Comparison of ENCODE assay signal across 1 cellular context in the genomic region with DNA sequence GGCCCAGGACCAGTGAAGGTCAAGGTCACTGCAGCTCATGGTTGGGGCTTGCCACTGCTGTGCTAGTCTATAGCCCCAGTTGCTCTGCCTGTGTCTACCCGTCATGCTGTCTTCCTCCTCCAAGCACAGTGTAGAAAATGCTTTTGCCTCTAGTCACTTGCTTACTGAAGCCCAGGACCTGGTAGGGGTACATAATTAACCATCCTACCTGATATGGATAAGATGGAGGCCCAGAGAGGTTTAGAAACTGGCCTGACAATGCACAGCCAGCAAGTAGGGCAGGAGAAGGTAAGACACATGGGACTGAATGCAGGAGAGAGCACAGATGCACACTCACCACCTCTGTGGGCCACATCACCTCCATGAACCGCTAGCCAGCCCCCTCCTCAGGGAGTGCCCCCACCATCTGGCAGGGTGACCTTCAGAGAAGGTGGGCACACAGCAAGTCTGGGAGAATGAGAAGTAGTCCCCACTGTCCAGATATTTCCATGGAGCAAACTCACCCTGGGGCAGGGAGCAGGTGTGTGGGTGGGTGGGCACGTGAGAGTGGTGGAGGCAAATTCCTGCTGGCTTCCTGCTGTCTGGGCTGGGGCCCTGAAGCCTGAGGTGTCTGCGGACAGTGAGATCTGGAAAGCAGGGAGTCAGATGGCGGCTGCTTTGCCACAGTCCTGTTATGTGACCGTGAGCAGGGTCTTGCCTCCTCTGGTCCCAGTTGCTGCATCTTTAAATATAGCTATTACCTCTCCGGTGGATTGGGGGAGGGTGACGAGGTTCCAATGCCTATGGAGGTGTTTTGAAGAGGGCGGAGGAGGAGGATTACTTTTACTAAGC.
A peak's percentile ranks its signal among the peaks of the same experiment; 100 is the strongest.
TF ChIP-seq lines count a peak whose summit lies in the region.

No MANE protein-coding gene starts in this region.

TF ChIP-seq in HepG2, 621 proteins besides CTCF, POLR2A, EP300 and RAD21 (continued from another document):
- TF ChIP-seq, protein P1, sequence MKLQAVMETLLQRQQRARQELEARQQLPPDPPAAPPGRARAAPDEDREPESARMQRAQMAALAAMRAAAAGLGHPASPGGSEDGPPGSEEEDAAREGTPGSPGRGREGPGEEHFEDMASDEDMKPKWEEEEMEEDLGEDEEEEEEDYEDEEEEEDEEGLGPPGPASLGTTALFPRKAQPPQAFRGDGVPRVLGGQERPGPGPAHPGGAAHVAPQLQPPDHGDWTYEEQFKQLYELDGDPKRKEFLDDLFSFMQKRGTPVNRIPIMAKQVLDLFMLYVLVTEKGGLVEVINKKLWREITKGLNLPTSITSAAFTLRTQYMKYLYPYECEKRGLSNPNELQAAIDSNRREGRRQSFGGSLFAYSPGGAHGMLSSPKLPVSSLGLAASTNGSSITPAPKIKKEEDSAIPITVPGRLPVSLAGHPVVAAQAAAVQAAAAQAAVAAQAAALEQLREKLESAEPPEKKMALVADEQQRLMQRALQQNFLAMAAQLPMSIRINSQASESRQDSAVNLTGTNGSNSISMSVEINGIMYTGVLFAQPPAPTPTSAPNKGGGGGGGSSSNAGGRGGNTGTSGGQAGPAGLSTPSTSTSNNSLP (IDR thresholded peaks at IDR 0.05; ENCODE audit: low read depth, low read length), result no peak; the same call in 1 of the 2 replicates
- TF ChIP-seq TAF1 (CRISPR knock-in tag; IDR thresholded peaks at IDR 0.05), result peak; percentile 46; the same call in 1 of the 2 replicates
- TF ChIP-seq IRF2 (CRISPR knock-in tag; IDR thresholded peaks at IDR 0.05), result peak; percentile 83
- TF ChIP-seq ZFP36L1 (CRISPR knock-in tag; IDR thresholded peaks at IDR 0.05), result no peak; the same call in none of the 2 replicates
- TF ChIP-seq SKI (IDR thresholded peaks at IDR 0.05; ENCODE audit: partially characterized antibody), result peak; percentile 98
- 0 out of 2 replicates have a peak, but pooled peaks have one; percentile 11 for TF ChIP-seq ZNF567 (CRISPR knock-in tag; IDR thresholded peaks at IDR 0.05; ENCODE audit: borderline replicate concordance)
- no peak for TF ChIP-seq SNAI1 (CRISPR knock-in tag; IDR thresholded peaks at IDR 0.05; ENCODE audit: borderline replicate concordance)
- TF ChIP-seq ZNF446 (CRISPR knock-in tag; IDR thresholded peaks at IDR 0.05), result no peak
- no peak; the same call in 1 of the 2 replicates for TF ChIP-seq SMAD3 (CRISPR knock-in tag; IDR thresholded peaks at IDR 0.05)
- TF ChIP-seq ZNF691 (CRISPR knock-in tag; IDR thresholded peaks at IDR 0.05; ENCODE audit: borderline replicate concordance, low read depth), result peak; percentile 79; the same call in 1 of the 2 replicates
- no peak; the same call in 1 of the 2 replicates for TF ChIP-seq MAZ (IDR thresholded peaks at IDR 0.05; ENCODE audit: borderline replicate concordance, low read depth, low read length)
- TF ChIP-seq MAZ (CRISPR knock-in tag; IDR thresholded peaks at IDR 0.05; ENCODE audit: low read depth), result 0 out of 2 replicates have a peak, but pooled peaks have one; percentile 4
- TF ChIP-seq SRSF4 (IDR thresholded peaks at IDR 0.05; ENCODE audit: low read depth, low read length, poor library complexity, severe bottlenecking), result no peak
- TF ChIP-seq KDM1A (CRISPR knock-in tag; IDR thresholded peaks at IDR 0.05), result peak; percentile 87; the same call in 1 of the 2 replicates
- 0 out of 2 replicates have a peak, but pooled peaks have one; percentile 85 for TF ChIP-seq SNAPC2 (CRISPR knock-in tag; IDR thresholded peaks at IDR 0.05)
- TF ChIP-seq FOXA1 (IDR thresholded peaks at IDR 0.05), result no peak
- TF ChIP-seq FOXA1 (CRISPR knock-in tag; IDR thresholded peaks at IDR 0.05), result no peak
- TF ChIP-seq ZNF136 (CRISPR knock-in tag; IDR thresholded peaks at IDR 0.05; ENCODE audit: low read depth), result 0 out of 2 replicates have a peak, but pooled peaks have one; percentile 13
- peak; percentile 97 for TF ChIP-seq NR2F2 (IDR thresholded peaks at IDR 0.05; ENCODE audit: borderline replicate concordance, low read depth)
- TF ChIP-seq, protein P2, sequence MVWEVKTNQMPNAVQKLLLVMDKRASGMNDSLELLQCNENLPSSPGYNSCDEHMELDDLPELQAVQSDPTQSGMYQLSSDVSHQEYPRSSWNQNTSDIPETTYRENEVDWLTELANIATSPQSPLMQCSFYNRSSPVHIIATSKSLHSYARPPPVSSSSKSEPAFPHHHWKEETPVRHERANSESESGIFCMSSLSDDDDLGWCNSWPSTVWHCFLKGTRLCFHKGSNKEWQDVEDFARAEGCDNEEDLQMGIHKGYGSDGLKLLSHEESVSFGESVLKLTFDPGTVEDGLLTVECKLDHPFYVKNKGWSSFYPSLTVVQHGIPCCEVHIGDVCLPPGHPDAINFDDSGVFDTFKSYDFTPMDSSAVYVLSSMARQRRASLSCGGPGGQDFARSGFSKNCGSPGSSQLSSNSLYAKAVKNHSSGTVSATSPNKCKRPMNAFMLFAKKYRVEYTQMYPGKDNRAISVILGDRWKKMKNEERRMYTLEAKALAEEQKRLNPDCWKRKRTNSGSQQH (CRISPR knock-in tag; IDR thresholded peaks at IDR 0.05; ENCODE audit: low read depth), result peak; percentile 89
- TF ChIP-seq, protein P3, sequence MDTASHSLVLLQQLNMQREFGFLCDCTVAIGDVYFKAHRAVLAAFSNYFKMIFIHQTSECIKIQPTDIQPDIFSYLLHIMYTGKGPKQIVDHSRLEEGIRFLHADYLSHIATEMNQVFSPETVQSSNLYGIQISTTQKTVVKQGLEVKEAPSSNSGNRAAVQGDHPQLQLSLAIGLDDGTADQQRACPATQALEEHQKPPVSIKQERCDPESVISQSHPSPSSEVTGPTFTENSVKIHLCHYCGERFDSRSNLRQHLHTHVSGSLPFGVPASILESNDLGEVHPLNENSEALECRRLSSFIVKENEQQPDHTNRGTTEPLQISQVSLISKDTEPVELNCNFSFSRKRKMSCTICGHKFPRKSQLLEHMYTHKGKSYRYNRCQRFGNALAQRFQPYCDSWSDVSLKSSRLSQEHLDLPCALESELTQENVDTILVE (CRISPR knock-in tag; IDR thresholded peaks at IDR 0.05), result no peak
- peak; percentile 100; the same call in 1 of the 2 replicates for TF ChIP-seq FOXO1 (CRISPR knock-in tag; IDR thresholded peaks at IDR 0.05)
- peak; percentile 100; the same call in 1 of the 2 replicates for TF ChIP-seq PATZ1 (CRISPR knock-in tag; IDR thresholded peaks at IDR 0.05)
- 0 out of 2 replicates have a peak, but pooled peaks have one; percentile 40 for TF ChIP-seq RBAK (CRISPR knock-in tag; IDR thresholded peaks at IDR 0.05)
- TF ChIP-seq, protein P4, sequence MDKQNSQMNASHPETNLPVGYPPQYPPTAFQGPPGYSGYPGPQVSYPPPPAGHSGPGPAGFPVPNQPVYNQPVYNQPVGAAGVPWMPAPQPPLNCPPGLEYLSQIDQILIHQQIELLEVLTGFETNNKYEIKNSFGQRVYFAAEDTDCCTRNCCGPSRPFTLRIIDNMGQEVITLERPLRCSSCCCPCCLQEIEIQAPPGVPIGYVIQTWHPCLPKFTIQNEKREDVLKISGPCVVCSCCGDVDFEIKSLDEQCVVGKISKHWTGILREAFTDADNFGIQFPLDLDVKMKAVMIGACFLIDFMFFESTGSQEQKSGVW (CRISPR knock-in tag; IDR thresholded peaks at IDR 0.05; ENCODE audit: borderline replicate concordance), result no peak
- TF ChIP-seq, protein P5, sequence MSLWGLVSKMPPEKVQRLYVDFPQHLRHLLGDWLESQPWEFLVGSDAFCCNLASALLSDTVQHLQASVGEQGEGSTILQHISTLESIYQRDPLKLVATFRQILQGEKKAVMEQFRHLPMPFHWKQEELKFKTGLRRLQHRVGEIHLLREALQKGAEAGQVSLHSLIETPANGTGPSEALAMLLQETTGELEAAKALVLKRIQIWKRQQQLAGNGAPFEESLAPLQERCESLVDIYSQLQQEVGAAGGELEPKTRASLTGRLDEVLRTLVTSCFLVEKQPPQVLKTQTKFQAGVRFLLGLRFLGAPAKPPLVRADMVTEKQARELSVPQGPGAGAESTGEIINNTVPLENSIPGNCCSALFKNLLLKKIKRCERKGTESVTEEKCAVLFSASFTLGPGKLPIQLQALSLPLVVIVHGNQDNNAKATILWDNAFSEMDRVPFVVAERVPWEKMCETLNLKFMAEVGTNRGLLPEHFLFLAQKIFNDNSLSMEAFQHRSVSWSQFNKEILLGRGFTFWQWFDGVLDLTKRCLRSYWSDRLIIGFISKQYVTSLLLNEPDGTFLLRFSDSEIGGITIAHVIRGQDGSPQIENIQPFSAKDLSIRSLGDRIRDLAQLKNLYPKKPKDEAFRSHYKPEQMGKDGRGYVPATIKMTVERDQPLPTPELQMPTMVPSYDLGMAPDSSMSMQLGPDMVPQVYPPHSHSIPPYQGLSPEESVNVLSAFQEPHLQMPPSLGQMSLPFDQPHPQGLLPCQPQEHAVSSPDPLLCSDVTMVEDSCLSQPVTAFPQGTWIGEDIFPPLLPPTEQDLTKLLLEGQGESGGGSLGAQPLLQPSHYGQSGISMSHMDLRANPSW (CRISPR knock-in tag; IDR thresholded peaks at IDR 0.05; ENCODE audit: borderline replicate concordance), result peak; percentile 93; the same call in 1 of the 2 replicates
- no peak for TF ChIP-seq SP1 (IDR thresholded peaks at IDR 0.05)
- no peak; the same call in 1 of the 2 replicates for TF ChIP-seq SP1 (CRISPR knock-in tag; IDR thresholded peaks at IDR 0.05)
- TF ChIP-seq ARHGAP35 (CRISPR knock-in tag; IDR thresholded peaks at IDR 0.05; ENCODE audit: borderline replicate concordance), result peak; percentile 51; the same call in 1 of the 2 replicates
TF ChIP-seq in HepG2: peak in this region for 187.
